ENCODE assay signal across 22 cellular contexts in the genomic region with DNA sequence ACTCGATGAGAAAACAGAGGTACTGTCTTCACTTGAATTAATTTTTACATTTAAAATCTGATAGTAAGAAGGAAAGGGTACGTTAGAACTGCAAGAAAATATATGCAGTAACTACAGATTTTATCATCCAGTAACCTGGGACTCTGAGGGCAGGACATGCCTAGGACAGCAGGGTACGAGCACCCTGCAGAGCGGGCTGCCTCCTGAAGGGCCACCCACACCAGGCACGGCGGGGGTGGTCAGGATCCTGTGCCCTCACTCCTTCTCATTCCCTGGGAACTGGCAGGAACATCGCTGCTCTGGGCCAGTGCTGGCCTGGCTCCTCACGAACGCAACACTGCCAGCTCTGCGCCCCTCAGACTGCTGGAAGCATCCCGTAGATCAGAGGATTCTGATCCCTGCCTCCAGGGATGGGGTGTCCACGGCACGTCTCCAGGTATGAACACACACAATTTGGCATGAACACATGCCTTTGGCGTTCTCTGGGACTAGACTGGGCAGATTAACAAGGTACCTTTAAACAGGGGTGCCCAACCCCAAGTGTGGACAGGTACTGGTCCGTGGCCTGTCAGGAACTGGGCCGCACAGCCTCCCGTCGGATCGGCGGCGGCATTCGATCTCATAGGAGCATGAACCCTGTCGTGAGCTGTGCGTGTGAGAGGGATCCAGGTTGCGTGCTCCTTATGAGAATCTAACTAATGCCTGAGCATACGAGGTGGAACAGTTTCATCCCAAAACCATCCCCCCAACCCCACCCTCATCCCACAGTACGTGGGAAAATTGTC.
DNase-seq lines count a peak whose midpoint lies in the region; ATAC-seq, FAIRE-seq and TF ChIP-seq lines count a peak whose summit lies in the region.
"Had no signal": no experiment of that assay in that cellular context is flagged by ENCODE, and none has a peak within 500 bp of the region (broad histone marks: within the 10 kb centered on the region; RNA-seq: fewer than 3 reads in every experiment).

No MANE protein-coding gene starts in this region.

- intact Hi-C loops in right cardiac atrium (cut with DNase I) (no loop called here), left cardiac atrium (cut with DNase I) (no loop called here)

- H3K27me3 ChIP-seq in right cardiac atrium (ENCODE audit: control insufficient read depth, insufficient read depth) (no peaks in the 10 kb centered on the region), keratinocyte (ENCODE audit: control insufficient read depth, extremely low read depth, insufficient read depth, low read length) (peaks cover 10% of the 10 kb centered on the region)
- H3K27me3 ChIP-seq: MG63, Peyer's patch, SJCRH30 had no signal

- no peaks in the 10 kb centered on the region for H3K79me2 ChIP-seq in keratinocyte (ENCODE audit: control insufficient read depth, insufficient read depth, low read length)

- no peak overlapping the region for H3K9ac ChIP-seq in keratinocyte (ENCODE audit: control insufficient read depth, extremely low read depth, insufficient read depth, low read length)

- no peak for FAIRE-seq in keratinocyte (lab: Jason Lieb, UNC)
- FAIRE-seq: G401.6, GM18507, H54 had no signal

- H2AFZ ChIP-seq in keratinocyte (ENCODE audit: control insufficient read depth, low read length) = peak overlapping the region; percentile 12

- in situ Hi-C loops in ACHN (cut with HindIII; ENCODE audit: low pct_ligation_motif_present, low pct_unique_long_range_greater_than_20kb, low sequenced_read_pairs) = no loop called here

- H3K4me2 ChIP-seq in keratinocyte (ENCODE audit: control insufficient read depth, extremely low read depth, insufficient read depth, low read depth, low read length) = no peak overlapping the region

- dilution Hi-C loops in keratinocyte (cut with MboI; ENCODE audit: extremely low pct_ligation_motif_present, low sequenced_read_pairs) = no loop called here

- H3K9me1 ChIP-seq in keratinocyte (ENCODE audit: control insufficient read depth, extremely low read depth, insufficient read depth, low read length) = no peaks in the 10 kb centered on the region

- no peaks in the 10 kb centered on the region for H3K36me3 ChIP-seq in keratinocyte (ENCODE audit: control insufficient read depth in 2 of 2, extremely low read depth in 1 of 2, insufficient read depth in 2 of 2, low read length in 2 of 2)
- H3K36me3 ChIP-seq: MG63, Peyer's patch, SJCRH30 had no signal

- TF ChIP-seq CTCF in coronary artery (IDR thresholded peaks at IDR 0.05) (no peak), keratinocyte (optimal IDR thresholded peaks at IDR 0.05 in 1 of 3, IDR thresholded peaks at IDR 0.05 in 1 of 3, conservative IDR thresholded peaks at IDR 0.05 in 1 of 3; ENCODE audit: extremely low read depth in 1 of 3, insufficient read depth in 2 of 3, low read length in 3 of 3) (no peak)

- WGBS in right cardiac atrium = 88% methylated on average over 27 of the region's 27 CpGs

- H4K20me1 ChIP-seq in keratinocyte (ENCODE audit: control insufficient read depth, extremely low read depth, insufficient read depth, low read length) = no peaks in the 10 kb centered on the region

- no peaks in the 10 kb centered on the region for H3K9me3 ChIP-seq in right cardiac atrium (ENCODE audit: control insufficient read depth, low read length)
- no peaks in the 10 kb centered on the region for H3K9me3 ChIP-seq in keratinocyte (ENCODE audit: control insufficient read depth, low read depth, low read length)
- H3K9me3 ChIP-seq: MG63, SJCRH30 had no signal

- no peaks in the 10 kb centered on the region for H3K4me1 ChIP-seq in right cardiac atrium (ENCODE audit: control insufficient read depth, insufficient read depth, low read length)
- H3K4me1 ChIP-seq in keratinocyte (ENCODE audit: control insufficient read depth, extremely low read depth, insufficient read depth, low read length) = peaks cover 47% of the 10 kb centered on the region

- peak in 2 of 3 donors; percentile 31 to 38 for DNase-seq in right cardiac atrium
- no peak for DNase-seq in left cardiac atrium
- peak; percentile 61 for DNase-seq in coronary artery (ENCODE audit: low spot score)
- no peak for DNase-seq in keratinocyte (ENCODE audit: low read depth, low spot score)
- no peak for DNase-seq in activated T-cell treated with anti-CD3 and anti-CD28 coated beads, Interleukin-2, amount 50 U/mL, for 48 hours
- DNase-seq in kidney glomerular epithelial cell (lab: John Stamatoyannopoulos, UW) = no peak
- no peak for DNase-seq in ACHN
- DNase-seq: 8988T, AML-193, Karpas-422, MG63, NCI-H1694 treated with DMSO at 0.1 percent for 48 hours, NCI-H2081 treated with DMSO at 0.1 percent for 48 hours, NCI-H2171 treated with DMSO at 0.1 percent for 48 hours, NCI-H446, NCI-H526, Peyer's patch had no signal

- no peak overlapping the region for H3K27ac ChIP-seq in right cardiac atrium (ENCODE audit: low read length)
- H3K27ac ChIP-seq in coronary artery = no peak overlapping the region
- H3K27ac ChIP-seq in keratinocyte (ENCODE audit: control insufficient read depth, insufficient read depth, low read length) = no peak overlapping the region
- H3K27ac ChIP-seq: Peyer's patch, SJCRH30 had no signal

- no peak overlapping the region for H3K4me3 ChIP-seq in right cardiac atrium (ENCODE audit: low read length)
- H3K4me3 ChIP-seq in coronary artery = no peak overlapping the region
- H3K4me3 ChIP-seq in keratinocyte (ENCODE audit: control insufficient read depth in 2 of 3, extremely low read depth in 1 of 3, insufficient read depth in 2 of 3, low read depth in 1 of 3, low read length in 3 of 3) = no peak overlapping the region
- H3K4me3 ChIP-seq: MG63, Peyer's patch, SJCRH30 had no signal

- no peak for ATAC-seq in right cardiac atrium
- no peak for ATAC-seq in left cardiac atrium
- no peak for ATAC-seq in GM21447 (IDR thresholded peaks at IDR 0.05; ENCODE audit: unreplicated experiment)

Comparison
In these comparisons a context has a peak if more than half of its experiments do, and no peak if none do; other contexts are left out.
1. DNase-seq: peak in right cardiac atrium (2 of 3) and coronary artery (single experiment); none in left cardiac atrium (single experiment), keratinocyte (single experiment), activated T-cell treated with anti-CD3 and anti-CD28 coated beads, Interleukin-2, amount 50 U/mL, for 48 hours (0 of 2), kidney glomerular epithelial cell (single experiment) and ACHN (single experiment).